In the genomic region with DNA sequence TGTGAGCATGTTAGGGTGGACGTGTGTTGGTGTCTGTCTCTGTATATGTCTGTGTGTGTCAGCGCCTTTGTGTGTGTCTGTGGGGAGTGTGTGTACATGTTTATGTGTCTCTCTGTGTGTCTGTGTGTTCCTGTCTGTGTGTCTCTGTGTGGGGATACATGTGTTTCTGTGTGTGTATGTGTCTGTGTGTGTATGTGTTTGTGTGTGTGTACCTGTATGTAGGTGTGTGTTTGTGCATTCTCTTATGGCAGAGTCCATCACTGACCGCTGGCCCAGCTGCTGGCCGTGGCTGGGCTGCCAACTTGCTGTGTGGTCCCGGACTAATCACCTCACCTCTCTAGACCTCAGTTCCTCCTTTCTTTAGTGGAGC, we compare ENCODE assay signal across 18 cellular contexts. TPM values are rescaled to one million over a fixed set of nuclear protein-coding genes. Genes with fewer than 3 reads are reported as not detected.
DNase-seq lines count a peak whose midpoint lies in the region; ATAC-seq, FAIRE-seq and TF ChIP-seq lines count a peak whose summit lies in the region.
"Had no signal": no experiment of that assay in that cellular context is flagged by ENCODE, and none has a peak within 500 bp of the region (broad histone marks: within the 10 kb centered on the region; RNA-seq: fewer than 3 reads in every experiment).

No MANE protein-coding gene starts in this region.

- H3K9me3 Mint-ChIP-seq in activated CD8-positive, alpha-beta T cell treated with anti-CD3 and anti-CD28 coated beads, Interleukin-2, amount 10 ng/mL, durations not matched to agents 7 days and 5 days (ENCODE audit: insufficient read depth): no peaks in the 10 kb centered on the region
- no peaks in the 10 kb centered on the region for H3K9me3 Mint-ChIP-seq in activated CD8-positive, alpha-beta T cell treated with anti-CD3 and anti-CD28 coated beads for 36 hours
- H3K9me3 Mint-ChIP-seq in astrocyte (ENCODE audit: unreplicated experiment): no peaks in the 10 kb centered on the region
- H3K9me3 Mint-ChIP-seq: CD4-positive, alpha-beta memory T cell; H9 had no signal

- H3K36me3 ChIP-seq in astrocyte (ENCODE audit: insufficient read depth, low read length) (no peaks in the 10 kb centered on the region), keratinocyte (ENCODE audit: control insufficient read depth in 2 of 2, extremely low read depth in 1 of 2, insufficient read depth in 2 of 2, low read length in 2 of 2) (no peaks in the 10 kb centered on the region)

- H3K4me3 ChIP-seq in astrocyte (ENCODE audit: insufficient read depth, low read depth, low read length): no peak overlapping the region
- no peak overlapping the region for H3K4me3 ChIP-seq in keratinocyte (ENCODE audit: control insufficient read depth in 2 of 3, extremely low read depth in 1 of 3, insufficient read depth in 2 of 3, low read depth in 1 of 3, low read length in 3 of 3)
- H3K4me3 ChIP-seq: A549 had no signal

- CTCF ChIA-PET in activated CD8-positive, alpha-beta T cell treated with anti-CD3 and anti-CD28 coated beads, Interleukin-2, amount 10 ng/mL, durations not matched to agents 7 days and 5 days (lab: Charles Lee): interaction anchor here (1.0 kb wide), 1 partner anchor 72 kb away, joined by 6 read pairs; no protein-coding TSS in a partner anchor
- CTCF ChIA-PET in activated CD8-positive, alpha-beta T cell treated with anti-CD3 and anti-CD28 coated beads for 36 hours (lab: Charles Lee): no interaction called here

- H3K4me1 ChIP-seq in astrocyte (ENCODE audit: insufficient read depth, low read length) (no peaks in the 10 kb centered on the region), keratinocyte (ENCODE audit: control insufficient read depth, extremely low read depth, insufficient read depth, low read length) (peaks cover 3% of the 10 kb centered on the region)
- H3K4me1 ChIP-seq: A549 had no signal

- DNase-seq in activated CD8-positive, alpha-beta T cell treated with anti-CD3 and anti-CD28 coated beads, Interleukin-2, amount 10 ng/mL, durations not matched to agents 7 days and 5 days: no peak
- DNase-seq in activated CD8-positive, alpha-beta T cell treated with anti-CD3 and anti-CD28 coated beads for 36 hours: no peak
- DNase-seq in astrocyte (ENCODE audit: low read depth): no peak
- no peak for DNase-seq in keratinocyte (ENCODE audit: low read depth, low spot score)
- no peak for DNase-seq in urothelium cell line (ENCODE audit: low spot score)
- no peak for DNase-seq in NCI-H2029 (lab: John Stamatoyannopoulos, UW)
- DNase-seq in stimulated activated CD4-positive, alpha-beta T cell treated with anti-CD3 and anti-CD28 coated beads, Interleukin-2, amount 100 ng/mL, for 24 hours: no peak
- DNase-seq: AML-193; CD4-positive, alpha-beta memory T cell; DMS153; GDM1; H9; KBM-7 had no signal

- H3K79me2 ChIP-seq in astrocyte (ENCODE audit: insufficient read depth, low read length) (no peaks in the 10 kb centered on the region), keratinocyte (ENCODE audit: control insufficient read depth, insufficient read depth, low read length) (no peaks in the 10 kb centered on the region)

- dilution Hi-C loops in keratinocyte (cut with MboI; ENCODE audit: extremely low pct_ligation_motif_present, low sequenced_read_pairs): no loop called here

- H3K4me3 Mint-ChIP-seq in activated CD8-positive, alpha-beta T cell treated with anti-CD3 and anti-CD28 coated beads, Interleukin-2, amount 10 ng/mL, durations not matched to agents 7 days and 5 days: no peak overlapping the region
- H3K4me3 Mint-ChIP-seq in activated CD8-positive, alpha-beta T cell treated with anti-CD3 and anti-CD28 coated beads for 36 hours: no peak overlapping the region
- H3K4me3 Mint-ChIP-seq in astrocyte (ENCODE audit: unreplicated experiment): no peak overlapping the region
- H3K4me3 Mint-ChIP-seq: CD14-positive monocyte; CD4-positive, alpha-beta memory T cell; H9 had no signal

- FAIRE-seq in astrocyte (lab: Jason Lieb, UNC): no peak
- FAIRE-seq in keratinocyte (lab: Jason Lieb, UNC): peak; percentile 20
- peak; percentile 55 for FAIRE-seq in urothelium cell line (lab: Jason Lieb, UNC)
- FAIRE-seq: A549, H1 had no signal

- ATAC-seq in activated CD8-positive, alpha-beta T cell treated with anti-CD3 and anti-CD28 coated beads, Interleukin-2, amount 10 ng/mL, durations not matched to agents 7 days and 5 days: no peak
- no peak for ATAC-seq in activated CD8-positive, alpha-beta T cell treated with anti-CD3 and anti-CD28 coated beads for 36 hours
- no peak for ATAC-seq in HG02981 (IDR thresholded peaks at IDR 0.05; ENCODE audit: unreplicated experiment)
- ATAC-seq: A549 had no signal

- H3K27ac Mint-ChIP-seq in activated CD8-positive, alpha-beta T cell treated with anti-CD3 and anti-CD28 coated beads, Interleukin-2, amount 10 ng/mL, durations not matched to agents 7 days and 5 days: peak overlapping the region; percentile 2
- H3K27ac Mint-ChIP-seq in activated CD8-positive, alpha-beta T cell treated with anti-CD3 and anti-CD28 coated beads for 36 hours: no peak overlapping the region
- H3K27ac Mint-ChIP-seq in astrocyte (ENCODE audit: unreplicated experiment): peak overlapping the region; percentile 13
- H3K27ac Mint-ChIP-seq: CD14-positive monocyte; CD4-positive, alpha-beta memory T cell; H9 had no signal

- H3K9me3 ChIP-seq in astrocyte (ENCODE audit: insufficient read depth, low read depth, low read length): no peaks in the 10 kb centered on the region
- no peaks in the 10 kb centered on the region for H3K9me3 ChIP-seq in keratinocyte (ENCODE audit: control insufficient read depth, low read depth, low read length)
- H3K9me3 ChIP-seq: A549 had no signal

- no peaks in the 10 kb centered on the region for H3K36me3 Mint-ChIP-seq in activated CD8-positive, alpha-beta T cell treated with anti-CD3 and anti-CD28 coated beads, Interleukin-2, amount 10 ng/mL, durations not matched to agents 7 days and 5 days (ENCODE audit: low read depth)
- H3K36me3 Mint-ChIP-seq in activated CD8-positive, alpha-beta T cell treated with anti-CD3 and anti-CD28 coated beads for 36 hours (ENCODE audit: low read depth): no peaks in the 10 kb centered on the region
- peaks cover 2% of the 10 kb centered on the region for H3K36me3 Mint-ChIP-seq in astrocyte (ENCODE audit: low read depth, unreplicated experiment)
- H3K36me3 Mint-ChIP-seq: CD14-positive monocyte; CD4-positive, alpha-beta memory T cell had no signal

- no peak for TF ChIP-seq CTCF in activated CD8-positive, alpha-beta T cell treated with anti-CD3 and anti-CD28 coated beads for 36 hours (IDR thresholded peaks at IDR 0.05)
- no peak for TF ChIP-seq CTCF in astrocyte (IDR thresholded peaks at IDR 0.05; ENCODE audit: insufficient read depth, low read depth, low read length)
- TF ChIP-seq CTCF in keratinocyte (optimal IDR thresholded peaks at IDR 0.05 in 1 of 3, IDR thresholded peaks at IDR 0.05 in 1 of 3, conservative IDR thresholded peaks at IDR 0.05 in 1 of 3; ENCODE audit: extremely low read depth in 1 of 3, insufficient read depth in 2 of 3, low read length in 3 of 3): no peak

- H3K27me3 Mint-ChIP-seq in activated CD8-positive, alpha-beta T cell treated with anti-CD3 and anti-CD28 coated beads, Interleukin-2, amount 10 ng/mL, durations not matched to agents 7 days and 5 days (ENCODE audit: low read depth): no peaks in the 10 kb centered on the region
- no peaks in the 10 kb centered on the region for H3K27me3 Mint-ChIP-seq in activated CD8-positive, alpha-beta T cell treated with anti-CD3 and anti-CD28 coated beads for 36 hours
- H3K27me3 Mint-ChIP-seq in astrocyte (ENCODE audit: low read depth, unreplicated experiment): peaks cover 22% of the 10 kb centered on the region
- H3K27me3 Mint-ChIP-seq: CD4-positive, alpha-beta memory T cell had no signal

- H3K9ac ChIP-seq in astrocyte (ENCODE audit: low read length): no peak overlapping the region
- no peak overlapping the region for H3K9ac ChIP-seq in keratinocyte (ENCODE audit: control insufficient read depth, extremely low read depth, insufficient read depth, low read length)

- peaks cover 7% of the 10 kb centered on the region for H3K4me1 Mint-ChIP-seq in activated CD8-positive, alpha-beta T cell treated with anti-CD3 and anti-CD28 coated beads, Interleukin-2, amount 10 ng/mL, durations not matched to agents 7 days and 5 days (ENCODE audit: low read depth)
- H3K4me1 Mint-ChIP-seq in activated CD8-positive, alpha-beta T cell treated with anti-CD3 and anti-CD28 coated beads for 36 hours (ENCODE audit: low read depth): no peaks in the 10 kb centered on the region
- H3K4me1 Mint-ChIP-seq in astrocyte (ENCODE audit: low read depth, unreplicated experiment): peaks cover 3% of the 10 kb centered on the region
- H3K4me1 Mint-ChIP-seq: CD14-positive monocyte had no signal

- H3K27ac ChIP-seq in astrocyte (ENCODE audit: low read depth, low read length): no peak overlapping the region
- H3K27ac ChIP-seq in keratinocyte (ENCODE audit: control insufficient read depth, insufficient read depth, low read length): no peak overlapping the region
- H3K27ac ChIP-seq: 22Rv1, A549 had no signal

- peaks cover 3% of the 10 kb centered on the region for H4K20me1 ChIP-seq in astrocyte (ENCODE audit: insufficient read depth, low read length)
- no peaks in the 10 kb centered on the region for H4K20me1 ChIP-seq in keratinocyte (ENCODE audit: control insufficient read depth, extremely low read depth, insufficient read depth, low read length)

- no peaks in the 10 kb centered on the region for H3K9me1 ChIP-seq in keratinocyte (ENCODE audit: control insufficient read depth, extremely low read depth, insufficient read depth, low read length)

- H3K4me2 ChIP-seq in astrocyte (ENCODE audit: low read length) (no peak overlapping the region), keratinocyte (ENCODE audit: control insufficient read depth, extremely low read depth, insufficient read depth, low read depth, low read length) (no peak overlapping the region)
- H3K4me2 ChIP-seq: A549 had no signal

- no peak overlapping the region for H2AFZ ChIP-seq in astrocyte (ENCODE audit: low read depth, low read length)
- H2AFZ ChIP-seq in keratinocyte (ENCODE audit: control insufficient read depth, low read length): no peak overlapping the region

- H3K27me3 ChIP-seq in astrocyte (ENCODE audit: insufficient read depth, low read length): peaks cover 3% of the 10 kb centered on the region
- H3K27me3 ChIP-seq in keratinocyte (ENCODE audit: control insufficient read depth, extremely low read depth, insufficient read depth, low read length): no peaks in the 10 kb centered on the region

- POLR2A ChIA-PET in activated CD8-positive, alpha-beta T cell treated with anti-CD3 and anti-CD28 coated beads, Interleukin-2, amount 10 ng/mL, durations not matched to agents 7 days and 5 days (lab: Charles Lee): no interaction called here
- POLR2A ChIA-PET in activated CD8-positive, alpha-beta T cell treated with anti-CD3 and anti-CD28 coated beads for 36 hours (lab: Charles Lee): interaction anchor here (0.5 kb wide), 1 partner anchor 11 kb away, joined by 3 read pairs; no protein-coding TSS in a partner anchor

- intact Hi-C loops in activated CD8-positive, alpha-beta T cell treated with anti-CD3 and anti-CD28 coated beads for 36 hours (cut with micrococcal nuclease): no loop called here

RNA-seq across cellular contexts. Expression of gene PALD1, which starts 54.6 kb away (rescaled TPM):
- 1 to 10 TPM; 6.2 to 6.5 TPM for total RNA-seq in activated CD8-positive, alpha-beta T cell treated with anti-CD3 and anti-CD28 coated beads, Interleukin-2, amount 10 ng/mL, durations not matched to agents 7 days and 5 days
- total RNA-seq in activated CD8-positive, alpha-beta T cell treated with anti-CD3 and anti-CD28 coated beads for 36 hours: 1 to 10 TPM; 6.6 to 6.8 TPM
- 1.8 and 2.0 TPM in 2 replicates for total RNA-seq in astrocyte
- polyA plus RNA-seq in keratinocyte: 0.72 to 1.4 TPM (median 0.83 TPM) in 3 replicates
- polyA plus RNA-seq in keratinocyte (2011; ENCODE audit: low read depth): 0.39 TPM
- 0.50 and 0.96 TPM in 2 replicates for polyA plus RNA-seq in keratinocyte (2011; cell fraction: cytosol; rRNA removed)
- 2.0 and 2.1 TPM in 2 replicates for polyA plus RNA-seq in keratinocyte (2011; cell fraction: nucleus; rRNA removed)
- polyA plus RNA-seq in keratinocyte (2012; ENCODE audit: low replicate concordance): 1.2 and 1.6 TPM in 2 replicates
- polyA minus RNA-seq in keratinocyte: 0.53 to 1.0 TPM (median 0.77 TPM) in 3 replicates
- 2.1 TPM for polyA minus RNA-seq in keratinocyte (2011; cell fraction: cytosol; rRNA and poly(A)+ RNA removed)
- polyA minus RNA-seq in keratinocyte (2011; cell fraction: nucleus; rRNA and poly(A)+ RNA removed): 1.5 and 2.1 TPM in 2 replicates
- total RNA-seq: CD4-positive, alpha-beta memory T cell had no signal
- polyA plus RNA-seq: CD4-positive, alpha-beta memory T cell had no signal
